ENCODE assay signal across 36 cellular contexts in the genomic region with DNA sequence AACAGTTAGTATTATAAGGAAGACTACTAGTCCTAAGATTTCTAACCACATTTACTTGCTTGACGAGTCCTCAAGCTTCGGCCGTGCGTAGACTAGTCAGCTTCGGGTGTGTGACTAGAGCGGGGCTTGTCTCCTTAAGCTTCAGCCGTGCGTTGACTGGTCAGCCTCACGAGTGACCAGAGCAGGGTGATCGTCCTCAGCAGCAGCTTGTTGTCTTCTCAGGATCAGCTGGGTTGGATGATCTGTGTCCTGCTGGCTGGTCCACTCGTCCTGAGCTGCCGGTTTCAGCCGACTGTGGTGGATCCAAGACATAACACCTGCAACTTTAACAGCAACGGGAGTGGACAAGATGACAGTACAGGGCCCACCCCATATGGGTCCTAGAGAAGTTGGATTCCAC.
"Had no signal": no experiment of that assay in that cellular context is flagged by ENCODE, and none has a peak within 500 bp of the region (broad histone marks: within the 10 kb centered on the region; RNA-seq: fewer than 3 reads in every experiment).

No MANE protein-coding gene starts in this region.

- H3K27me3 Mint-ChIP-seq: activated CD4-positive, alpha-beta memory T cell treated with anti-CD3 and anti-CD28 coated beads for 36 hours; activated CD4-positive, alpha-beta T cell treated with anti-CD3 and anti-CD28 coated beads for 36 hours; effector memory CD8-positive, alpha-beta T cell had no signal

- H3K36me3 ChIP-seq: adrenal gland, breast epithelium, esophagus squamous epithelium, gastroesophageal sphincter, WERI-Rb-1 had no signal

- H3K27ac ChIP-seq: adrenal gland, breast epithelium, esophagus squamous epithelium, gastroesophageal sphincter, WERI-Rb-1 had no signal

- H3K9me3 ChIP-seq: adrenal gland, breast epithelium, esophagus squamous epithelium, gastroesophageal sphincter had no signal

- H3K4me1 ChIP-seq: breast epithelium, esophagus squamous epithelium, gastroesophageal sphincter had no signal

- H3K4me3 ChIP-seq: adrenal gland, breast epithelium, esophagus squamous epithelium, gastroesophageal sphincter had no signal

- H3K27ac Mint-ChIP-seq: activated B cell treated with CpG ODN at 0.5 μM for 24 hours; activated CD4-positive, alpha-beta memory T cell treated with anti-CD3 and anti-CD28 coated beads for 36 hours; activated CD4-positive, alpha-beta T cell treated with anti-CD3 and anti-CD28 coated beads for 36 hours; activated CD4-positive, alpha-beta T cell treated with anti-CD3 and anti-CD28 coated beads, Interleukin-2, amount 10 ng/mL, durations not matched to agents 24 days and 14 days; activated CD8-positive, alpha-beta memory T cell treated with anti-CD3 and anti-CD28 coated beads, Interleukin-2, amount 10 ng/mL, durations not matched to agents 7 days and 5 days; activated CD8-positive, alpha-beta T cell treated with anti-CD3 and anti-CD28 coated beads, Interleukin-2, amount 10 ng/mL, durations not matched to agents 7 days and 5 days; activated naive CD8-positive, alpha-beta T cell; activated naive CD8-positive, alpha-beta T cell treated with anti-CD3 and anti-CD28 coated beads, Interleukin-2, amount 50 U/mL, for 24 hours; activated T-helper 1 cell treated with anti-CD3 and anti-CD28 coated beads, Interleukin-12 subunit alpha, Interleukin-12 subunit beta, Interleukin-2, Interleukin-4 antibody, amounts not matched to agents 30 ng/mL and 10 ng/mL and 1 ng/mL, durations not matched to agents 14 hours and 24 hours and 36 hours; activated T-helper 2 cell treated with anti-CD3 and anti-CD28 coated beads, Interferon-gamma antibody, Interleukin-2, Interleukin-4, amounts not matched to agents 10 μg/mL and 5 μg/mL and 100 μg/mL, durations not matched to agents 14 hours and 24 hours and 36 hours; brain; effector memory CD8-positive, alpha-beta T cell; T-helper 17 cell; T-helper 2 cell treated with Interferon-gamma antibody and Interleukin-4, amounts not matched to agents 5 μg/mL and 100 μg/mL, for 36 hours had no signal

- H3K36me3 Mint-ChIP-seq: activated CD4-positive, alpha-beta memory T cell treated with anti-CD3 and anti-CD28 coated beads for 36 hours; activated CD8-positive, alpha-beta memory T cell treated with anti-CD3 and anti-CD28 coated beads, Interleukin-2, amount 10 ng/mL, durations not matched to agents 7 days and 5 days; activated naive CD8-positive, alpha-beta T cell; brain had no signal

- ATAC-seq: activated CD4-positive, alpha-beta T cell treated with anti-CD3 and anti-CD28 coated beads for 36 hours; activated CD4-positive, CD25-positive, alpha-beta regulatory T cell treated with anti-CD3 and anti-CD28 coated beads, Interleukin-2, amount 50 U/mL, for 24 hours; activated CD8-positive, alpha-beta memory T cell treated with anti-CD3 and anti-CD28 coated beads, Interleukin-2, amount 10 ng/mL, durations not matched to agents 7 days and 5 days; activated CD8-positive, alpha-beta T cell treated with anti-CD3 and anti-CD28 coated beads, Interleukin-2, amount 10 ng/mL, durations not matched to agents 7 days and 5 days; activated naive CD8-positive, alpha-beta T cell treated with anti-CD3 and anti-CD28 coated beads, Interleukin-2, amount 50 U/mL, for 24 hours; effector memory CD8-positive, alpha-beta T cell; gastroesophageal sphincter; SK-N-SH treated with all-trans-retinoic acid at 6 μM for 48 hours; T-helper 17 cell had no signal

- DNase-seq: activated B cell treated with CpG ODN at 0.5 μM for 24 hours; activated CD4-positive, alpha-beta memory T cell treated with anti-CD3 and anti-CD28 coated beads for 36 hours; activated CD4-positive, alpha-beta T cell treated with anti-CD3 and anti-CD28 coated beads for 36 hours; activated CD4-positive, alpha-beta T cell treated with anti-CD3 and anti-CD28 coated beads, Interleukin-2, amount 10 ng/mL, durations not matched to agents 24 days and 14 days; activated CD8-positive, alpha-beta memory T cell treated with anti-CD3 and anti-CD28 coated beads, Interleukin-2, amount 10 ng/mL, durations not matched to agents 7 days and 5 days; activated CD8-positive, alpha-beta memory T cell treated with anti-CD3 and anti-CD28 coated beads, Interleukin-2, amount 50 U/mL, for 4 hours; activated CD8-positive, alpha-beta T cell treated with anti-CD3 and anti-CD28 coated beads, Interleukin-2, amount 10 ng/mL, durations not matched to agents 7 days and 5 days; activated gamma-delta T cell treated with Interleukin-2 at 50 U/mL for 16 hours; activated naive CD4-positive, alpha-beta T cell treated with anti-CD3 and anti-CD28 coated beads, Interleukin-2, amount 50 U/mL, for 16 hours; activated naive CD4-positive, alpha-beta T cell treated with Interleukin-2 at 50 U/mL for 16 hours; activated naive CD8-positive, alpha-beta T cell treated with anti-CD3 and anti-CD28 coated beads, Interleukin-2, amount 50 U/mL, for 24 hours; activated T-cell treated with anti-CD3 and anti-CD28 coated beads, Interleukin-2, amount 50 U/mL, for 1 hour; activated T-cell treated with anti-CD3 and anti-CD28 coated beads, Interleukin-2, amount 50 U/mL, for 48 hours; adrenal gland; amygdala; aorta; cortex of kidney; dermis blood vessel endothelial cell; effector CD4-positive, alpha-beta T cell; effector memory CD8-positive, alpha-beta T cell; esophagus squamous epithelium; foreskin melanocyte; T-helper 1 cell; T-helper 17 cell; T1000; WERI-Rb-1 had no signal

- H3K9me3 Mint-ChIP-seq: activated B cell treated with CpG ODN at 0.5 μM for 24 hours; activated CD4-positive, alpha-beta memory T cell treated with anti-CD3 and anti-CD28 coated beads for 36 hours; activated CD4-positive, alpha-beta T cell treated with anti-CD3 and anti-CD28 coated beads, Interleukin-2, amount 10 ng/mL, durations not matched to agents 24 days and 14 days; activated naive CD8-positive, alpha-beta T cell treated with anti-CD3 and anti-CD28 coated beads, Interleukin-2, amount 50 U/mL, for 24 hours; activated T-helper 1 cell treated with anti-CD3 and anti-CD28 coated beads, Interleukin-12 subunit alpha, Interleukin-12 subunit beta, Interleukin-2, Interleukin-4 antibody, amounts not matched to agents 30 ng/mL and 10 ng/mL and 1 ng/mL, durations not matched to agents 14 hours and 24 hours and 36 hours; activated T-helper 2 cell treated with anti-CD3 and anti-CD28 coated beads, Interferon-gamma antibody, Interleukin-2, Interleukin-4, amounts not matched to agents 10 μg/mL and 5 μg/mL and 100 μg/mL, durations not matched to agents 14 hours and 24 hours and 36 hours; brain; central memory CD8-positive, alpha-beta T cell; effector memory CD8-positive, alpha-beta T cell; T-helper 2 cell treated with Interferon-gamma antibody and Interleukin-4, amounts not matched to agents 5 μg/mL and 100 μg/mL, for 36 hours had no signal

- H3K4me1 Mint-ChIP-seq: activated B cell treated with CpG ODN at 0.5 μM for 24 hours; activated CD4-positive, alpha-beta T cell treated with anti-CD3 and anti-CD28 coated beads for 36 hours; activated CD4-positive, alpha-beta T cell treated with anti-CD3 and anti-CD28 coated beads, Interleukin-2, amount 10 ng/mL, durations not matched to agents 24 days and 14 days; activated CD8-positive, alpha-beta memory T cell treated with anti-CD3 and anti-CD28 coated beads, Interleukin-2, amount 10 ng/mL, durations not matched to agents 7 days and 5 days; activated naive CD8-positive, alpha-beta T cell treated with anti-CD3 and anti-CD28 coated beads, Interleukin-2, amount 50 U/mL, for 24 hours; central memory CD8-positive, alpha-beta T cell; T-helper 17 cell had no signal

- H3K27me3 ChIP-seq: adrenal gland, breast epithelium, esophagus squamous epithelium had no signal

- H3K4me3 Mint-ChIP-seq: activated B cell treated with CpG ODN at 0.5 μM for 24 hours; activated CD4-positive, alpha-beta memory T cell treated with anti-CD3 and anti-CD28 coated beads for 36 hours; activated CD4-positive, alpha-beta T cell treated with anti-CD3 and anti-CD28 coated beads for 36 hours; activated CD4-positive, alpha-beta T cell treated with anti-CD3 and anti-CD28 coated beads, Interleukin-2, amount 10 ng/mL, durations not matched to agents 24 days and 14 days; activated CD8-positive, alpha-beta memory T cell treated with anti-CD3 and anti-CD28 coated beads, Interleukin-2, amount 10 ng/mL, durations not matched to agents 7 days and 5 days; activated CD8-positive, alpha-beta T cell treated with anti-CD3 and anti-CD28 coated beads, Interleukin-2, amount 10 ng/mL, durations not matched to agents 7 days and 5 days; activated naive CD8-positive, alpha-beta T cell; activated naive CD8-positive, alpha-beta T cell treated with anti-CD3 and anti-CD28 coated beads, Interleukin-2, amount 50 U/mL, for 24 hours; activated T-helper 1 cell treated with anti-CD3 and anti-CD28 coated beads, Interleukin-12 subunit alpha, Interleukin-12 subunit beta, Interleukin-2, Interleukin-4 antibody, amounts not matched to agents 30 ng/mL and 10 ng/mL and 1 ng/mL, durations not matched to agents 14 hours and 24 hours and 36 hours; brain; central memory CD8-positive, alpha-beta T cell; effector memory CD8-positive, alpha-beta T cell; T-helper 17 cell; T-helper 2 cell treated with Interferon-gamma antibody and Interleukin-4, amounts not matched to agents 5 μg/mL and 100 μg/mL, for 36 hours had no signal
